In genomic region chr15:26260517-26261133, GRCh38 we compare ENCODE assay signal across 8 cellular contexts.
A peak's percentile ranks its signal among the peaks of the same experiment; 100 is the strongest.
DNase-seq lines count a peak whose midpoint lies in the region; ATAC-seq and TF ChIP-seq lines count a peak whose summit lies in the region.

No MANE protein-coding gene starts in this region.

- no peaks in the 10 kb centered on the region for H3K79me1 ChIP-seq in H9 (ENCODE audit: insufficient read depth, low read depth, low read length, poor library complexity, severe bottlenecking)

- no peak overlapping the region for H4K91ac ChIP-seq in H9 (ENCODE audit: insufficient read length, low read depth, low read length)

- no peak overlapping the region for H3T11ph ChIP-seq in H9 (ENCODE audit: low read length)

- no peak overlapping the region for H2BK12ac ChIP-seq in H9 (ENCODE audit: insufficient read length, low read depth, low read length)

- no peaks in the 10 kb centered on the region for H3K4me1 Mint-ChIP-seq in CD8-positive, alpha-beta T cell (ENCODE audit: low read depth)
- H3K4me1 Mint-ChIP-seq in H9 (peaks cover 13 to 14% of the 10 kb centered on the region in 2 experiments), neural progenitor cell (no peaks in the 10 kb centered on the region)

- H3K36me3 ChIP-seq in CD8-positive, alpha-beta T cell (ENCODE audit: insufficient read depth, low read length): no peaks in the 10 kb centered on the region
- no peaks in the 10 kb centered on the region for H3K36me3 ChIP-seq in neural progenitor cell

- H3K18ac ChIP-seq in H9 (ENCODE audit: insufficient read length, low read depth, low read length): no peak overlapping the region

- no peak overlapping the region for H2BK15ac ChIP-seq in H9 (ENCODE audit: low read depth, low read length)

- POLR2A ChIA-PET in CD8-positive, alpha-beta T cell (lab: Charles Lee): no interaction called here

- H3K4me1 ChIP-seq in CD8-positive, alpha-beta T cell (ENCODE audit: insufficient read depth, low read length): no peaks in the 10 kb centered on the region
- H3K4me1 ChIP-seq in H9 (ENCODE audit: insufficient read depth, low read length): no peaks in the 10 kb centered on the region
- no peaks in the 10 kb centered on the region for H3K4me1 ChIP-seq in neural progenitor cell

- intact Hi-C loops in CD8-positive, alpha-beta T cell (cut with DNase I, micrococcal nuclease): loop anchor here in 1 of 2 experiments (1.0 kb wide), 1 partner anchor 752 kb away; no protein-coding TSS in a partner anchor

- no peak overlapping the region for H2BK20ac ChIP-seq in H9 (ENCODE audit: low read depth, low read length, poor library complexity, severe bottlenecking)

- H2BK5ac ChIP-seq in H9 (ENCODE audit: insufficient read length, low read length): no peak overlapping the region

- H3K4ac ChIP-seq in H9 (ENCODE audit: low read depth, low read length): no peak overlapping the region

- peaks cover 2% of the 10 kb centered on the region for H3K27me3 Mint-ChIP-seq in CD8-positive, alpha-beta T cell (ENCODE audit: low read depth)
- no peaks in the 10 kb centered on the region for H3K27me3 Mint-ChIP-seq in H9 (ENCODE audit: low read depth)
- H3K27me3 Mint-ChIP-seq in neural progenitor cell (ENCODE audit: insufficient read depth, low read depth): peaks cover 4% of the 10 kb centered on the region

- no peak overlapping the region for H3K23ac ChIP-seq in H9 (ENCODE audit: insufficient read length, low read depth, low read length)

- no peak for ATAC-seq in CD8-positive, alpha-beta T cell
- ATAC-seq in GM19328 (IDR thresholded peaks at IDR 0.05; ENCODE audit: unreplicated experiment) (no peak), HG02763 (IDR thresholded peaks at IDR 0.05; ENCODE audit: unreplicated experiment) (no peak), HG03139 (IDR thresholded peaks at IDR 0.05; ENCODE audit: unreplicated experiment) (no peak)

- H3F3A ChIP-seq in neural progenitor cell (ENCODE audit: low read depth): no peaks in the 10 kb centered on the region

- H3K36me3 Mint-ChIP-seq in CD8-positive, alpha-beta T cell: no peaks in the 10 kb centered on the region
- H3K36me3 Mint-ChIP-seq in H9 (ENCODE audit: insufficient read depth in 1 of 3, low read depth in 3 of 3): no peaks in the 10 kb centered on the region
- H3K36me3 Mint-ChIP-seq in neural progenitor cell: no peaks in the 10 kb centered on the region

- H2BK120ac ChIP-seq in H9 (ENCODE audit: low read depth, low read length, poor library complexity, severe bottlenecking): no peak overlapping the region

- no peak overlapping the region for H3K27ac ChIP-seq in CD8-positive, alpha-beta T cell (ENCODE audit: low read depth, low read length)
- no peak overlapping the region for H3K27ac ChIP-seq in H9 (ENCODE audit: insufficient read length, low read depth, low read length)
- H3K27ac ChIP-seq in neural progenitor cell: no peak overlapping the region

- H4K5ac ChIP-seq in H9 (ENCODE audit: insufficient read length, low read depth, low read length): no peak overlapping the region

- H4K20me1 ChIP-seq in H9 (ENCODE audit: control insufficient read depth, insufficient read depth, insufficient read length) (no peaks in the 10 kb centered on the region), neural progenitor cell (ENCODE audit: low read depth) (no peaks in the 10 kb centered on the region)

- H2AK5ac ChIP-seq in H9 (ENCODE audit: insufficient read length, low read length): no peak overlapping the region

- no peak overlapping the region for H3K4me3 Mint-ChIP-seq in CD8-positive, alpha-beta T cell
- H3K4me3 Mint-ChIP-seq in H9: no peak overlapping the region; a peak in 1 of 5 replicates
- no peak overlapping the region for H3K4me3 Mint-ChIP-seq in neural progenitor cell

- H3K27ac Mint-ChIP-seq in CD8-positive, alpha-beta T cell: no peak overlapping the region
- H3K27ac Mint-ChIP-seq in H9 (no peak overlapping the region), neural progenitor cell (no peak overlapping the region)

- H3K4me3 ChIP-seq in CD8-positive, alpha-beta T cell (ENCODE audit: low read depth, low read length): no peak overlapping the region
- no peak overlapping the region for H3K4me3 ChIP-seq in neural progenitor cell

- H3K9me3 ChIP-seq in CD8-positive, alpha-beta T cell (ENCODE audit: low read length): no peaks in the 10 kb centered on the region
- no peaks in the 10 kb centered on the region for H3K9me3 ChIP-seq in H9 (ENCODE audit: control insufficient read depth, low read depth, low read length)
- no peaks in the 10 kb centered on the region for H3K9me3 ChIP-seq in neural progenitor cell (ENCODE audit: low read depth)

- no peak overlapping the region for H3K56ac ChIP-seq in H9 (ENCODE audit: insufficient read length, low read depth, low read length)

- H3K14ac ChIP-seq in H9 (ENCODE audit: insufficient read depth, low read length): no peak overlapping the region

- DNase-seq in CD8-positive, alpha-beta T cell: peak in 2 of 7 experiments; percentile 23 to 26
- DNase-seq in H9 (peak; percentile 82), SKM-1 (lab: John Stamatoyannopoulos, UW; ENCODE audit: unreplicated experiment) (peak; percentile 4), ecto neural progenitor cell (ENCODE audit: low spot score) (peak; percentile 62), neural progenitor cell (ENCODE audit: low spot score) (peak; percentile 81)

- H3K79me2 ChIP-seq in H9 (ENCODE audit: insufficient read depth, low read length) (no peaks in the 10 kb centered on the region), neural progenitor cell (ENCODE audit: low read depth) (no peaks in the 10 kb centered on the region)

- no peak overlapping the region for H4K8ac ChIP-seq in H9 (replicated peaks; ENCODE audit: insufficient read length, low read depth, low read length)

- no CpG with 5 or more reads among the region's 17 CpGs for WGBS in H9 (ENCODE audit: extremely low coverage, insufficient read length, low lambda C conversion rate)

- H3K9ac ChIP-seq in H9 (ENCODE audit: extremely low read depth, insufficient read length, low read length) (no peak overlapping the region), neural progenitor cell (no peak overlapping the region)

- no peaks in the 10 kb centered on the region for H3K27me3 ChIP-seq in CD8-positive, alpha-beta T cell (ENCODE audit: insufficient read depth, low read length)
- H3K27me3 ChIP-seq in H9 (ENCODE audit: insufficient read depth, low read length): no peaks in the 10 kb centered on the region
- no peaks in the 10 kb centered on the region for H3K27me3 ChIP-seq in neural progenitor cell

- H3K23me2 ChIP-seq in H9 (ENCODE audit: insufficient read length, low read depth, low read length, poor library complexity, severe bottlenecking): no peaks in the 10 kb centered on the region

- H2AFZ ChIP-seq in H9 (ENCODE audit: low read length) (no peak overlapping the region), neural progenitor cell (replicated peaks) (no peak overlapping the region)

- CTCF ChIA-PET in CD8-positive, alpha-beta T cell (lab: Charles Lee): interaction anchor here (1.0 to 2.2 kb wide), 3 partner anchors 328 to 755 kb away, joined by 3 to 12 read pairs (median 3); no protein-coding TSS in a partner anchor

- peak; percentile 57 for TF ChIP-seq CTCF in CD8-positive, alpha-beta T cell (IDR thresholded peaks at IDR 0.05)
- peak; percentile 93 for TF ChIP-seq CTCF in H9 (conservative IDR thresholded peaks at IDR 0.05)
- TF ChIP-seq CTCF in neural progenitor cell (IDR thresholded peaks at IDR 0.05): peak; percentile 93

- H3K4me2 ChIP-seq in H9 (ENCODE audit: insufficient read depth, insufficient read length, low read length) (no peak overlapping the region), neural progenitor cell (no peak overlapping the region)

- no peaks in the 10 kb centered on the region for H3K9me3 Mint-ChIP-seq in CD8-positive, alpha-beta T cell
- H3K9me3 Mint-ChIP-seq in H9: no peaks in the 10 kb centered on the region; a peak in 1 of 5 replicates
- no peaks in the 10 kb centered on the region for H3K9me3 Mint-ChIP-seq in neural progenitor cell
